Comparison of ENCODE assay signal across 33 cellular contexts in genomic region chrY:2824493-2824892, GRCh38. TPM values are rescaled to one million over a fixed set of nuclear protein-coding genes. Genes with fewer than 3 reads are reported as not detected.
"Had no signal": no experiment of that assay in that cellular context is flagged by ENCODE, and none has a peak within 500 bp of the region (broad histone marks: within the 10 kb centered on the region; RNA-seq: fewer than 3 reads in every experiment).

No MANE protein-coding gene starts in this region.

- H3K27me3 ChIP-seq: colonic mucosa, esophagus squamous epithelium, gastrocnemius medialis had no signal

- H3K9me3 Mint-ChIP-seq: dendritic cell treated with granulocyte-macrophage colony-stimulating factor and Interleukin-4, amounts not matched to agents 40 ng/mL and 50 ng/mL, for 4 days had no signal

- H3K27ac ChIP-seq: colonic mucosa, dorsolateral prefrontal cortex, epithelial cell of prostate, esophagus squamous epithelium, gastrocnemius medialis, heart right ventricle, left lung, lower lobe of right lung had no signal

- H3K9me3 ChIP-seq: colonic mucosa, esophagus squamous epithelium, gastrocnemius medialis, heart right ventricle, left lung, lower lobe of right lung had no signal

- H3K4me1 Mint-ChIP-seq: naive thymus-derived CD4-positive, alpha-beta T cell had no signal

- H3K4me3 Mint-ChIP-seq: dendritic cell treated with granulocyte-macrophage colony-stimulating factor and Interleukin-4, amounts not matched to agents 40 ng/mL and 50 ng/mL, for 4 days; naive thymus-derived CD4-positive, alpha-beta T cell had no signal

- H3K36me3 ChIP-seq: colonic mucosa, esophagus squamous epithelium, gastrocnemius medialis, heart right ventricle, left lung, lower lobe of right lung had no signal

- ATAC-seq: esophagus mucosa; gastrocnemius medialis; heart right ventricle; left cardiac atrium; left lung; left ventricle myocardium superior; lower lobe of right lung; naive thymus-derived CD4-positive, alpha-beta T cell had no signal

- H3K27ac Mint-ChIP-seq: dendritic cell treated with granulocyte-macrophage colony-stimulating factor and Interleukin-4, amounts not matched to agents 40 ng/mL and 50 ng/mL, for 4 days; naive thymus-derived CD4-positive, alpha-beta T cell had no signal

- H3K4me1 ChIP-seq: colonic mucosa, esophagus squamous epithelium, gastrocnemius medialis, heart right ventricle, left lung, lower lobe of right lung had no signal

- DNase-seq: colonic mucosa; cortex of kidney; dorsolateral prefrontal cortex; effector CD4-positive, alpha-beta T cell; effector memory CD4-positive, alpha-beta T cell; erythroblast; esophagus squamous epithelium; foreskin fibroblast; foreskin melanocyte; gastrocnemius medialis; glutamatergic neuron; head of caudate nucleus; heart right ventricle; hippocampal formation; left cardiac atrium; left lung; left ventricle myocardium superior; lower lobe of right lung; mesenchymal stem cell; midbrain; naive thymus-derived CD4-positive, alpha-beta T cell had no signal

- H3K4me3 ChIP-seq: colonic mucosa, dorsolateral prefrontal cortex, esophagus squamous epithelium, gastrocnemius medialis, heart right ventricle, left lung, lower lobe of right lung had no signal

- H3K36me3 Mint-ChIP-seq: naive thymus-derived CD4-positive, alpha-beta T cell had no signal

- FAIRE-seq: islet of Langerhans, keratinocyte had no signal

RNA-seq across cellular contexts. Expression of gene RPS4Y1, which starts 16.9 kb away (rescaled TPM):
- total RNA-seq: esophagus mucosa, glomerular endothelial cell, mesenteric fat pad, mononuclear cell had no signal
- polyA plus RNA-seq: keratinocyte; naive thymus-derived CD4-positive, alpha-beta T cell had no signal

RNA-seq across cellular contexts. Expression of gene SRY, which starts 37.0 kb away (rescaled TPM):
- total RNA-seq: colonic mucosa; esophagus mucosa; esophagus squamous epithelium; gastrocnemius medialis; glomerular endothelial cell; heart right ventricle; kidney epithelial cell; left cardiac atrium; left lung; left ventricle myocardium superior; lower leg skin; lower lobe of right lung; lung microvascular endothelial cell; mesenteric fat pad; mononuclear cell; mucosa of gallbladder; naive thymus-derived CD4-positive, alpha-beta T cell had no signal
- polyA plus RNA-seq: heart right ventricle; keratinocyte; naive thymus-derived CD4-positive, alpha-beta T cell had no signal
